Comparison of ENCODE assay signal across 22 cellular contexts in genomic region chr14:103101257-103101963, GRCh38. TPM values are rescaled to one million over a fixed set of nuclear protein-coding genes. Genes with fewer than 3 reads are reported as not detected.
DNase-seq lines count a peak whose midpoint lies in the region; ATAC-seq, FAIRE-seq and TF ChIP-seq lines count a peak whose summit lies in the region.
"Had no signal": no experiment of that assay in that cellular context is flagged by ENCODE, and none has a peak within 500 bp of the region (broad histone marks: within the 10 kb centered on the region; RNA-seq: fewer than 3 reads in every experiment).

No MANE protein-coding gene starts in this region.

- no peaks in the 10 kb centered on the region for H3K9me3 Mint-ChIP-seq in activated B cell treated with CpG ODN at 0.5 μM for 24 hours
- H3K9me3 Mint-ChIP-seq in chondrocyte (ENCODE audit: low read depth) = no peaks in the 10 kb centered on the region
- H3K9me3 Mint-ChIP-seq: CD8-positive, alpha-beta T cell had no signal

- no peaks in the 10 kb centered on the region for H3K36me3 Mint-ChIP-seq in activated B cell treated with CpG ODN at 0.5 μM for 24 hours (ENCODE audit: low read depth)
- H3K36me3 Mint-ChIP-seq in chondrocyte (ENCODE audit: low read depth) = no peaks in the 10 kb centered on the region
- H3K36me3 Mint-ChIP-seq: CD8-positive, alpha-beta T cell had no signal

- no peaks in the 10 kb centered on the region for H3K36me3 ChIP-seq in H7 (replicated peaks; ENCODE audit: control insufficient read depth, insufficient read depth, low read length)
- H3K36me3 ChIP-seq in right lobe of liver = peaks cover 0 to 7% (median 0%) of the 10 kb centered on the region in 4 donors
- H3K36me3 ChIP-seq: BLaER1 treated with 17β-estradiol and CSF1 and Interleukin-3, amounts not matched to agents 10 nM and 100 nM had no signal

- TF ChIP-seq POLR2A in A549 (IDR thresholded peaks at IDR 0.05; ENCODE audit: low read length) = no peak
- no peak for TF ChIP-seq POLR2A in right lobe of liver (IDR thresholded peaks at IDR 0.05)

- POLR2A ChIA-PET in A549 (lab: Yijun Ruan, JAX) = no interaction called here
- POLR2A ChIA-PET in activated B cell treated with CpG ODN at 0.5 μM for 24 hours (lab: Charles Lee) = interaction anchor here (0.6 kb wide), 1 partner anchor 9 kb away, joined by 3 read pairs; no protein-coding TSS in a partner anchor

- no peak for FAIRE-seq in A549 (lab: Jason Lieb, UNC)
- FAIRE-seq: A204.1, RCC 7860 had no signal

- H3K4me1 ChIP-seq in A549 (peaks cover 68% of the 10 kb centered on the region), right lobe of liver (peaks cover 0 to 75% (median 24%) of the 10 kb centered on the region in 4 donors)

- WGBS in A549 (ENCODE audit: missing lambda C conversion rate) = 89% methylated on average over 11 of the region's 11 CpGs
- 25% methylated on average over 1 of the region's 11 CpGs for WGBS in right lobe of liver (ENCODE audit: insufficient coverage, low coverage, low lambda C conversion rate, missing lambda C conversion rate)

- H3K9me3 ChIP-seq in A549 (no peaks in the 10 kb centered on the region), right lobe of liver (no peaks in the 10 kb centered on the region)
- H3K9me3 ChIP-seq: BLaER1 treated with 17β-estradiol and CSF1 and Interleukin-3, amounts not matched to agents 10 nM and 100 nM had no signal

- ATAC-seq in A549 = no peak
- no peak for ATAC-seq in activated B cell treated with CpG ODN at 0.5 μM for 24 hours (ENCODE audit: low read depth)
- no peak for ATAC-seq in right lobe of liver
- ATAC-seq: CD8-positive, alpha-beta T cell; Right ventricle myocardium inferior had no signal

- intact Hi-C loops in activated B cell treated with CpG ODN at 0.5 μM for 24 hours (cut with micrococcal nuclease) = loop anchor here (5.0 kb wide), 1 partner anchor 231 kb away; the partner anchor contains the start of gene EIF5
- intact Hi-C loops in right lobe of liver (cut with DNase I) = loop anchor here (10.0 kb wide), 2 partner anchors 83 to 183 kb away; no protein-coding TSS in a partner anchor

- TF ChIP-seq RAD21 in A549 (conservative IDR thresholded peaks at IDR 0.05 in 1 of 2, IDR thresholded peaks at IDR 0.05 in 1 of 2) = no peak

- DNase-seq in A549 (ENCODE audit: low read depth in 1 of 2, low spot score in 1 of 2) = no peak
- peak; percentile 33 for DNase-seq in H7
- no peak for DNase-seq in activated B cell treated with CpG ODN at 0.5 μM for 24 hours
- DNase-seq in right lobe of liver = peak in 1 of 3 donors; percentile 59
- no peak for DNase-seq in NCI-H226
- DNase-seq in NOMO-1 treated with DMSO at 0.1 percent for 48 hours (lab: John Stamatoyannopoulos, UW; ENCODE audit: unreplicated experiment) = no peak
- DNase-seq in chondrocyte (ENCODE audit: low spot score) = no peak
- no peak for DNase-seq in NOMO-1 (lab: John Stamatoyannopoulos, UW; ENCODE audit: unreplicated experiment in 2 of 2)
- DNase-seq: CD8-positive, alpha-beta T cell; DMS79; HCEC 1CT; KBM-7; NCI-H1417 treated with DMSO at 0.1 percent for 48 hours; NCI-H187 treated with DMSO at 0.1 percent for 48 hours; NCI-H2227 treated with DMSO at 0.1 percent for 48 hours; NCI-H524; SW 1271 had no signal

- H3K27me3 ChIP-seq in H7 (ENCODE audit: control insufficient read depth, insufficient read depth, low read length) = peaks cover 12% of the 10 kb centered on the region
- H3K27me3 ChIP-seq in right lobe of liver = no peaks in the 10 kb centered on the region

- 0 out of 3 replicates have a peak overlapping the region, but pooled peaks have one; percentile 87 for H3K4me2 ChIP-seq in A549

- no peak for TF ChIP-seq EP300 in A549 (IDR thresholded peaks at IDR 0.05)

- H3K4me3 ChIP-seq in A549 = no peak overlapping the region
- no peak overlapping the region for H3K4me3 ChIP-seq in H7 (ENCODE audit: insufficient read depth, low read depth, low read length)
- peak overlapping the region; percentile 8 to 63 (median 46) for H3K4me3 ChIP-seq in right lobe of liver
- H3K4me3 ChIP-seq: BLaER1 treated with 17β-estradiol and CSF1 and Interleukin-3, amounts not matched to agents 10 nM and 100 nM had no signal

- H3K27ac Mint-ChIP-seq in activated B cell treated with CpG ODN at 0.5 μM for 24 hours (no peak overlapping the region), chondrocyte (ENCODE audit: unreplicated experiment) (no peak overlapping the region)
- H3K27ac Mint-ChIP-seq: CD8-positive, alpha-beta T cell had no signal

- H3K4me3 Mint-ChIP-seq in activated B cell treated with CpG ODN at 0.5 μM for 24 hours (peak overlapping the region; percentile 11), chondrocyte (ENCODE audit: unreplicated experiment) (no peak overlapping the region)
- H3K4me3 Mint-ChIP-seq: CD8-positive, alpha-beta T cell had no signal

- CTCF ChIA-PET in A549 (lab: Yijun Ruan, JAX) = interaction anchor here (0.6 to 14.0 kb wide), 9 partner anchors 10 to 290 kb away, joined by 4 to 544 read pairs (median 22); partner anchors contain the start of gene TNFAIP2
- CTCF ChIA-PET in activated B cell treated with CpG ODN at 0.5 μM for 24 hours (lab: Charles Lee) = interaction anchor here (1.1 to 1.2 kb wide), 2 partner anchors 9 to 191 kb away, joined by 3 read pairs; no protein-coding TSS in a partner anchor

- peaks cover 18% of the 10 kb centered on the region for H3K27me3 Mint-ChIP-seq in activated B cell treated with CpG ODN at 0.5 μM for 24 hours
- peaks cover 5% of the 10 kb centered on the region for H3K27me3 Mint-ChIP-seq in chondrocyte (ENCODE audit: low read depth)

- H3K27ac ChIP-seq in A549 = peak overlapping the region in 1 of 2 experiments; percentile 94; a peak in 4 of 6 replicates
- H3K27ac ChIP-seq in right lobe of liver = peak overlapping the region in 1 of 3 donors; percentile 95
- H3K27ac ChIP-seq: BLaER1 treated with 17β-estradiol and CSF1 and Interleukin-3, amounts not matched to agents 10 nM and 100 nM had no signal

- TF ChIP-seq CTCF in A549 (IDR thresholded peaks at IDR 0.05) (no peak), activated B cell treated with CpG ODN at 0.5 μM for 24 hours (IDR thresholded peaks at IDR 0.05) (no peak), right lobe of liver (IDR thresholded peaks at IDR 0.05) (no peak), chondrocyte (IDR thresholded peaks at IDR 0.05) (no peak)

- peaks cover 32% of the 10 kb centered on the region for H3K4me1 Mint-ChIP-seq in activated B cell treated with CpG ODN at 0.5 μM for 24 hours
- no peaks in the 10 kb centered on the region for H3K4me1 Mint-ChIP-seq in chondrocyte (ENCODE audit: low read depth)

TF ChIP-seq in A549, 52 proteins besides CTCF, POLR2A, EP300 and RAD21:
- TF ChIP-seq NR3C1 (IDR thresholded peaks at IDR 0.05) = no peak
- TF ChIP-seq ZC3H11A (IDR thresholded peaks at IDR 0.05) = no peak
- no peak for TF ChIP-seq HOXA7 (CRISPR knock-in tag; IDR thresholded peaks at IDR 0.05)
- no peak for TF ChIP-seq NPAS2 (CRISPR knock-in tag; IDR thresholded peaks at IDR 0.05; ENCODE audit: borderline replicate concordance)
- no peak for TF ChIP-seq EHMT2 (IDR thresholded peaks at IDR 0.05; ENCODE audit: low read depth)
- no peak for TF ChIP-seq EHF (CRISPR knock-in tag; IDR thresholded peaks at IDR 0.05)
- no peak for TF ChIP-seq KDM1A (IDR thresholded peaks at IDR 0.05; ENCODE audit: low read depth)

RNA-seq across cellular contexts. Expression of gene EXOC3L4, which starts 6.9 kb away (rescaled TPM):
- polyA plus RNA-seq in A549 (2011; rRNA removed) = 0.94 and 1.5 TPM in 2 replicates
- polyA plus RNA-seq in A549 (2012; cell fraction: cytosol; rRNA removed) = 4.3 and 7.2 TPM in 2 replicates
- 15.2 and 17.0 TPM in 2 replicates for polyA plus RNA-seq in A549 (2012; cell fraction: nucleus; rRNA removed)
- polyA plus RNA-seq in A549 (2017; fragmentation: RNase III; extraction: RNeasy Plus Mini Kit Qiagen cat#74134 plus additional on column Dnase treatment) = 4.3 to 4.9 TPM (median 4.7 TPM) in 3 replicates
- 1.2 and 2.7 TPM in 2 replicates for polyA minus RNA-seq in A549 (2011; rRNA and poly(A)+ RNA removed)
- 0.21 TPM in 1 of 2 replicates, not detected in the other for total RNA-seq in H7 (2014; rRNA removed; shearing (Covaris generic))
- total RNA-seq in activated B cell treated with CpG ODN at 0.5 μM for 24 hours = not detected in 2 replicates
- total RNA-seq in right lobe of liver = 10 to 100 TPM; 34.2 to 87.1 (median 48.1) TPM
- total RNA-seq in chondrocyte = not detected in 3 replicates
- total RNA-seq: CD8-positive, alpha-beta T cell; SK-MEL-5 had no signal

RNA-seq across cellular contexts. Expression of gene LBHD2, which starts 17.4 kb away (rescaled TPM):
- polyA plus RNA-seq in A549 (2011; rRNA removed) (not detected in 2 replicates), A549 (2017; fragmentation: RNase III; extraction: RNeasy Plus Mini Kit Qiagen cat#74134 plus additional on column Dnase treatment) (not detected in 3 replicates)
- polyA plus RNA-seq in A549 (2012; cell fraction: cytosol; rRNA removed) = 0.06 and 0.08 TPM in 2 replicates
- not detected in 2 replicates for polyA plus RNA-seq in A549 (2012; cell fraction: nucleus; rRNA removed)
- not detected in 2 replicates for polyA minus RNA-seq in A549 (2011; rRNA and poly(A)+ RNA removed)
- total RNA-seq in H7 (2014; rRNA removed; shearing (Covaris generic)) = not detected in 2 replicates
- total RNA-seq in activated B cell treated with CpG ODN at 0.5 μM for 24 hours (not detected in 2 replicates), right lobe of liver (not detected), chondrocyte (not detected in 3 replicates)
- total RNA-seq: CD8-positive, alpha-beta T cell; Right ventricle myocardium inferior; SK-MEL-5 had no signal

RNA-seq across cellular contexts. Expression of gene TNFAIP2, which starts 21.9 kb away (rescaled TPM):
- polyA plus RNA-seq in A549 (2011; rRNA removed) = 222 and 249 TPM in 2 replicates
- polyA plus RNA-seq in A549 (2012; cell fraction: cytosol; rRNA removed) = 330 and 432 TPM in 2 replicates
- 944 and 1,061 TPM in 2 replicates for polyA plus RNA-seq in A549 (2012; cell fraction: nucleus; rRNA removed)
- polyA plus RNA-seq in A549 (2017; fragmentation: RNase III; extraction: RNeasy Plus Mini Kit Qiagen cat#74134 plus additional on column Dnase treatment) = 254 to 344 TPM (median 332 TPM) in 3 replicates
- 229 and 304 TPM in 2 replicates for polyA minus RNA-seq in A549 (2011; rRNA and poly(A)+ RNA removed)
- total RNA-seq in H7 (2014; rRNA removed; shearing (Covaris generic)) = 30.1 and 38.7 TPM in 2 replicates
- 4.1 and 5.2 TPM in 2 replicates for total RNA-seq in activated B cell treated with CpG ODN at 0.5 μM for 24 hours
- total RNA-seq in right lobe of liver = 100 to 1,000 TPM in 1 of 6 experiments, 10 to 100 TPM in 5; 23.2 to 122 (median 32.6) TPM
- total RNA-seq in chondrocyte = 1.9 to 16.7 TPM (median 13.3 TPM) in 3 replicates
- total RNA-seq: SK-MEL-5 had no signal

RNA-seq across cellular contexts. Expression of gene CDC42BPB, which starts 44.1 kb away (rescaled TPM):
- polyA plus RNA-seq in A549 (2011; rRNA removed) (57.1 and 105 TPM in 2 replicates), A549 (2017; fragmentation: RNase III; extraction: RNeasy Plus Mini Kit Qiagen cat#74134 plus additional on column Dnase treatment) (56.0 to 56.4 TPM (median 56.0 TPM) in 3 replicates)
- polyA plus RNA-seq in A549 (2012; cell fraction: cytosol; rRNA removed) = 72.4 and 91.1 TPM in 2 replicates
- 197 and 207 TPM in 2 replicates for polyA plus RNA-seq in A549 (2012; cell fraction: nucleus; rRNA removed)
- polyA minus RNA-seq in A549 (2011; rRNA and poly(A)+ RNA removed) = 176 and 179 TPM in 2 replicates
- total RNA-seq in H7 (2014; rRNA removed; shearing (Covaris generic)) = 56.1 and 59.8 TPM in 2 replicates
- total RNA-seq in activated B cell treated with CpG ODN at 0.5 μM for 24 hours (34.2 and 38.5 TPM in 2 replicates), right lobe of liver (10 to 100 TPM; 38.4 to 55.5 (median 43.0) TPM), chondrocyte (106 to 113 TPM (median 107 TPM) in 3 replicates)

Comparison
In these comparisons a context has a peak if more than half of its experiments do, and no peak if none do; other contexts are left out.
1. H3K4me3 ChIP-seq: peak in right lobe of liver (3 of 3); none in A549 (single experiment) and H7 (single experiment).
2. RNA of gene EXOC3L4, which starts 6.9 kb away (total RNA-seq): 34.2 to 87.1 TPM in right lobe of liver; 0.21 TPM in H7, not detected in activated B cell treated with CpG ODN at 0.5 μM for 24 hours and not detected in chondrocyte; every median in the first group is over 10 times any median in the second.